ENCODE assay signal across 1 cellular context in the genomic region with DNA sequence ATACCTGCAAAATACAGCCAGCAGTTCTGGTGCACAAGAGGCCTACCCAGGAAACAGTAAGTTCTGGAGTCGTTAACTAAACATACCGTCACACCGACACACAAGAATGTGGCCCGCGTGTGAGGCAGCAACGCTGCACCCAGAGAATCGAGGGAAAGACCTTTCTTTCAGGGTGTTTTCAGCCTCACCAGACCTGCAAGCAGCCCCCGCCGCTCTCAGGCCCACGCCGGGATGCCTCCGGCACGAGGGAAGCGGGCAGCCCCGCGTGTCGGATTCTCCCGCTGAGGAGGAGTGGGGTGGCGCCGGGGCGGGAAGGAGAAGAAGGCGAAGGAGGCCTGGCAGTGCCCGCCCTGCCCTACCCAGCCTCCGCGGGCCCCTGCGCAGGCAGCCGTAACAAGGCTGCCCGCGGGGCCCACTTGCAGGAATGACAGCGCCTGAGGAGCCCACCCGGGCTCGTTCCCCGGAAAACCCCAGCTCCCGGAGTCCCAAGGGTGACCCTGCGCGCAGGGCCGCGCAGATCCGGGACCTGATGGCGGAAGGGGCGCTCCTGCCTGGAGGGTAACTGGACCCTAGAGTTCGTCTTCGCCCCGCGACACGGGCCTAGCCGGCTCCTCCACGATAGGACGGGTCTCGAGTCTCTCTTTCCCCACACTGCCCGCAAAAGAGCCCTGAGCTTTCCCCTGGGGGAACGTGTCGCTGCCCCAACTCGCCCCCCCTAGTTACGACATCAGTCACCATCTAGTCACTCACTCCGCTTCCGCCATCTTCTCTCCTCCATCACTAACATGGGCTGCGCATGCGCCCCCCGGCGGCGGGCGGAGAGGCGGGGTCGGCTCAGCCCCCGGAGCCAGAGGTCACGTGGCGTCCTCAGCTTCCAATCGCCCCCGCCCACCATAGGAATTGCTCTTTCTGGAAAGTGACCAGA.
TF ChIP-seq lines count a peak whose summit lies in the region.

TSS of gene PHC3 (minus strand) at position 782 of the 925 bp plus-strand sequence. CDS start at position 764, 18 bp downstream.

TF ChIP-seq in H1, 55 proteins besides CTCF, POLR2A, EP300 and RAD21 (continues in another document):
- TF ChIP-seq TAF1 (IDR thresholded peaks at IDR 0.05; ENCODE audit: low read depth, low read length), result peak; percentile 84
- TF ChIP-seq ZNF274 (IDR thresholded peaks at IDR 0.05; ENCODE audit: borderline replicate concordance, extremely low read depth, low read length), result no peak
- peak; percentile 18 for TF ChIP-seq CTBP2 (IDR thresholded peaks at IDR 0.05; ENCODE audit: borderline replicate concordance, insufficient read depth, insufficient read length, low read length)
- TF ChIP-seq RFX5 (IDR thresholded peaks at IDR 0.05; ENCODE audit: borderline replicate concordance, low read depth, low read length), result no peak
- TF ChIP-seq BACH1 (IDR thresholded peaks at IDR 0.05; ENCODE audit: low read length), result no peak
- no peak for TF ChIP-seq BCL11A (IDR thresholded peaks at IDR 0.05; ENCODE audit: low read depth in 2 of 2, low read length in 2 of 2)
- no peak for TF ChIP-seq SP2 (IDR thresholded peaks at IDR 0.05; ENCODE audit: low read length)
- TF ChIP-seq RNF2 (IDR thresholded peaks at IDR 0.05; ENCODE audit: borderline replicate concordance, low read depth, low read length, missing control alignments, poor library complexity, severe bottlenecking), result no peak
- TF ChIP-seq SIRT6 (IDR thresholded peaks at IDR 0.05; ENCODE audit: low read length), result no peak
- peak; percentile 82 for TF ChIP-seq KDM4A (IDR thresholded peaks at IDR 0.05; ENCODE audit: low read depth, low read length, severe bottlenecking)
- peak in 1 of 2 experiments; percentile 28; a peak in 1 of 4 replicates for TF ChIP-seq SIN3A (conservative IDR thresholded peaks at IDR 0.05 in 1 of 2, IDR thresholded peaks at IDR 0.05 in 1 of 2; ENCODE audit: low read depth in 1 of 2, low read length in 2 of 2)
- TF ChIP-seq RXRA (IDR thresholded peaks at IDR 0.05; ENCODE audit: insufficient read depth, low read depth, low read length), result no peak
- no peak for TF ChIP-seq TCF12 (IDR thresholded peaks at IDR 0.05; ENCODE audit: low read depth, low read length)
- no peak for TF ChIP-seq SIX5 (IDR thresholded peaks at IDR 0.05; ENCODE audit: low read depth, low read length)
- peak; percentile 91 for TF ChIP-seq POLR2AphosphoS5 (IDR thresholded peaks at IDR 0.05; ENCODE audit: low read depth, low read length)
- TF ChIP-seq SP1 (IDR thresholded peaks at IDR 0.05; ENCODE audit: low read depth, low read length), result no peak
- peak; percentile 52; the same call in 1 of the 2 replicates for TF ChIP-seq E2F6 (IDR thresholded peaks at IDR 0.05)
- TF ChIP-seq KDM5A (IDR thresholded peaks at IDR 0.05; ENCODE audit: low read length), result 0 out of 2 replicates have a peak, but pooled peaks have one; percentile 40
- TF ChIP-seq, protein P1, sequence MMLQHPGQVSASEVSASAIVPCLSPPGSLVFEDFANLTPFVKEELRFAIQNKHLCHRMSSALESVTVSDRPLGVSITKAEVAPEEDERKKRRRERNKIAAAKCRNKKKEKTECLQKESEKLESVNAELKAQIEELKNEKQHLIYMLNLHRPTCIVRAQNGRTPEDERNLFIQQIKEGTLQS (IDR thresholded peaks at IDR 0.05; ENCODE audit: insufficient read depth, low read depth, low read length), result peak; percentile 92
- TF ChIP-seq SP4 (IDR thresholded peaks at IDR 0.05; ENCODE audit: low read length), result no peak
- peak; percentile 93 for TF ChIP-seq YY1 (IDR thresholded peaks at IDR 0.05; ENCODE audit: low read depth, low read length)
- TF ChIP-seq BRCA1 (IDR thresholded peaks at IDR 0.05; ENCODE audit: low read depth, low read length), result no peak
- TF ChIP-seq, protein P2, sequence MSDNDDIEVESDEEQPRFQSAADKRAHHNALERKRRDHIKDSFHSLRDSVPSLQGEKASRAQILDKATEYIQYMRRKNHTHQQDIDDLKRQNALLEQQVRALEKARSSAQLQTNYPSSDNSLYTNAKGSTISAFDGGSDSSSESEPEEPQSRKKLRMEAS (IDR thresholded peaks at IDR 0.05), result peak; percentile 64
- TF ChIP-seq POU5F1 (IDR thresholded peaks at IDR 0.05; ENCODE audit: low read depth, low read length), result no peak
- no peak for TF ChIP-seq FOSL1 (IDR thresholded peaks at IDR 0.05; ENCODE audit: insufficient read depth, low read depth, low read length)
- no peak for TF ChIP-seq NANOG (IDR thresholded peaks at IDR 0.05; ENCODE audit: insufficient read depth, low read depth, low read length, poor library complexity, severe bottlenecking)
- no peak for TF ChIP-seq GTF2F1 (IDR thresholded peaks at IDR 0.05; ENCODE audit: borderline replicate concordance, low read depth, low read length)
- no peak for TF ChIP-seq SRF (IDR thresholded peaks at IDR 0.05; ENCODE audit: low read depth, low read length)
- peak; percentile 74 for TF ChIP-seq ASH2L (IDR thresholded peaks at IDR 0.05; ENCODE audit: low read length)
- TF ChIP-seq EGR1 (IDR thresholded peaks at IDR 0.05; ENCODE audit: borderline replicate concordance, low read depth, low read length), result 0 out of 2 replicates have a peak, but pooled peaks have one; percentile 28
- TF ChIP-seq RBBP5 (IDR thresholded peaks at IDR 0.05; ENCODE audit: borderline replicate concordance, low read depth, low read length), result peak; percentile 95; the same call in 1 of the 2 replicates
- TF ChIP-seq JUND (IDR thresholded peaks at IDR 0.05; ENCODE audit: low read length), result no peak
- TF ChIP-seq CEBPB (IDR thresholded peaks at IDR 0.05; ENCODE audit: low read depth, low read length), result peak; percentile 63
- TF ChIP-seq ATF2 (IDR thresholded peaks at IDR 0.05; ENCODE audit: low read length), result 0 out of 2 replicates have a peak, but pooled peaks have one; percentile 32
- no peak for TF ChIP-seq TEAD4 (IDR thresholded peaks at IDR 0.05; ENCODE audit: low read depth, low read length)
- TF ChIP-seq HDAC2 (IDR thresholded peaks at IDR 0.05; ENCODE audit: borderline replicate concordance in 1 of 2, low read depth in 2 of 2, low read length in 2 of 2), result peak in 1 of 2 experiments; percentile 93; a peak in 2 of 4 replicates
- TF ChIP-seq, protein P3, sequence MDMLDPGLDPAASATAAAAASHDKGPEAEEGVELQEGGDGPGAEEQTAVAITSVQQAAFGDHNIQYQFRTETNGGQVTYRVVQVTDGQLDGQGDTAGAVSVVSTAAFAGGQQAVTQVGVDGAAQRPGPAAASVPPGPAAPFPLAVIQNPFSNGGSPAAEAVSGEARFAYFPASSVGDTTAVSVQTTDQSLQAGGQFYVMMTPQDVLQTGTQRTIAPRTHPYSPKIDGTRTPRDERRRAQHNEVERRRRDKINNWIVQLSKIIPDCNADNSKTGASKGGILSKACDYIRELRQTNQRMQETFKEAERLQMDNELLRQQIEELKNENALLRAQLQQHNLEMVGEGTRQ (IDR thresholded peaks at IDR 0.05; ENCODE audit: low read length), result peak; percentile 94
- no peak for TF ChIP-seq SAP30 (IDR thresholded peaks at IDR 0.05; ENCODE audit: insufficient read depth, insufficient replicate concordance, low read length)
- no peak for TF ChIP-seq CHD1 (IDR thresholded peaks at IDR 0.05; ENCODE audit: low read depth, low read length)
- no peak for TF ChIP-seq CBX8 (IDR thresholded peaks at IDR 0.05; ENCODE audit: borderline replicate concordance, low read depth, low read length)
- TF ChIP-seq SUZ12 (IDR thresholded peaks at IDR 0.05; ENCODE audit: low read length), result no peak
- TF ChIP-seq PHF8 (conservative IDR thresholded peaks at IDR 0.05; ENCODE audit: low read depth, low read length), result peak; percentile 82
- no peak for TF ChIP-seq CBX5 (IDR thresholded peaks at IDR 0.05; ENCODE audit: low read depth, low read length)
- no peak for TF ChIP-seq EZH2 (IDR thresholded peaks at IDR 0.05; ENCODE audit: low read depth, low read length, severe bottlenecking)
- TF ChIP-seq GABPA (IDR thresholded peaks at IDR 0.05; ENCODE audit: borderline replicate concordance, insufficient read depth, low read length), result no peak
- TF ChIP-seq CHD2 (IDR thresholded peaks at IDR 0.05; ENCODE audit: low read length), result no peak
- TF ChIP-seq KDM1A (IDR thresholded peaks at IDR 0.05; ENCODE audit: borderline replicate concordance, low read length), result no peak
- 0 out of 2 replicates have a peak, but pooled peaks have one; percentile 45 for TF ChIP-seq CREB1 (IDR thresholded peaks at IDR 0.05)
- TF ChIP-seq, protein P4, sequence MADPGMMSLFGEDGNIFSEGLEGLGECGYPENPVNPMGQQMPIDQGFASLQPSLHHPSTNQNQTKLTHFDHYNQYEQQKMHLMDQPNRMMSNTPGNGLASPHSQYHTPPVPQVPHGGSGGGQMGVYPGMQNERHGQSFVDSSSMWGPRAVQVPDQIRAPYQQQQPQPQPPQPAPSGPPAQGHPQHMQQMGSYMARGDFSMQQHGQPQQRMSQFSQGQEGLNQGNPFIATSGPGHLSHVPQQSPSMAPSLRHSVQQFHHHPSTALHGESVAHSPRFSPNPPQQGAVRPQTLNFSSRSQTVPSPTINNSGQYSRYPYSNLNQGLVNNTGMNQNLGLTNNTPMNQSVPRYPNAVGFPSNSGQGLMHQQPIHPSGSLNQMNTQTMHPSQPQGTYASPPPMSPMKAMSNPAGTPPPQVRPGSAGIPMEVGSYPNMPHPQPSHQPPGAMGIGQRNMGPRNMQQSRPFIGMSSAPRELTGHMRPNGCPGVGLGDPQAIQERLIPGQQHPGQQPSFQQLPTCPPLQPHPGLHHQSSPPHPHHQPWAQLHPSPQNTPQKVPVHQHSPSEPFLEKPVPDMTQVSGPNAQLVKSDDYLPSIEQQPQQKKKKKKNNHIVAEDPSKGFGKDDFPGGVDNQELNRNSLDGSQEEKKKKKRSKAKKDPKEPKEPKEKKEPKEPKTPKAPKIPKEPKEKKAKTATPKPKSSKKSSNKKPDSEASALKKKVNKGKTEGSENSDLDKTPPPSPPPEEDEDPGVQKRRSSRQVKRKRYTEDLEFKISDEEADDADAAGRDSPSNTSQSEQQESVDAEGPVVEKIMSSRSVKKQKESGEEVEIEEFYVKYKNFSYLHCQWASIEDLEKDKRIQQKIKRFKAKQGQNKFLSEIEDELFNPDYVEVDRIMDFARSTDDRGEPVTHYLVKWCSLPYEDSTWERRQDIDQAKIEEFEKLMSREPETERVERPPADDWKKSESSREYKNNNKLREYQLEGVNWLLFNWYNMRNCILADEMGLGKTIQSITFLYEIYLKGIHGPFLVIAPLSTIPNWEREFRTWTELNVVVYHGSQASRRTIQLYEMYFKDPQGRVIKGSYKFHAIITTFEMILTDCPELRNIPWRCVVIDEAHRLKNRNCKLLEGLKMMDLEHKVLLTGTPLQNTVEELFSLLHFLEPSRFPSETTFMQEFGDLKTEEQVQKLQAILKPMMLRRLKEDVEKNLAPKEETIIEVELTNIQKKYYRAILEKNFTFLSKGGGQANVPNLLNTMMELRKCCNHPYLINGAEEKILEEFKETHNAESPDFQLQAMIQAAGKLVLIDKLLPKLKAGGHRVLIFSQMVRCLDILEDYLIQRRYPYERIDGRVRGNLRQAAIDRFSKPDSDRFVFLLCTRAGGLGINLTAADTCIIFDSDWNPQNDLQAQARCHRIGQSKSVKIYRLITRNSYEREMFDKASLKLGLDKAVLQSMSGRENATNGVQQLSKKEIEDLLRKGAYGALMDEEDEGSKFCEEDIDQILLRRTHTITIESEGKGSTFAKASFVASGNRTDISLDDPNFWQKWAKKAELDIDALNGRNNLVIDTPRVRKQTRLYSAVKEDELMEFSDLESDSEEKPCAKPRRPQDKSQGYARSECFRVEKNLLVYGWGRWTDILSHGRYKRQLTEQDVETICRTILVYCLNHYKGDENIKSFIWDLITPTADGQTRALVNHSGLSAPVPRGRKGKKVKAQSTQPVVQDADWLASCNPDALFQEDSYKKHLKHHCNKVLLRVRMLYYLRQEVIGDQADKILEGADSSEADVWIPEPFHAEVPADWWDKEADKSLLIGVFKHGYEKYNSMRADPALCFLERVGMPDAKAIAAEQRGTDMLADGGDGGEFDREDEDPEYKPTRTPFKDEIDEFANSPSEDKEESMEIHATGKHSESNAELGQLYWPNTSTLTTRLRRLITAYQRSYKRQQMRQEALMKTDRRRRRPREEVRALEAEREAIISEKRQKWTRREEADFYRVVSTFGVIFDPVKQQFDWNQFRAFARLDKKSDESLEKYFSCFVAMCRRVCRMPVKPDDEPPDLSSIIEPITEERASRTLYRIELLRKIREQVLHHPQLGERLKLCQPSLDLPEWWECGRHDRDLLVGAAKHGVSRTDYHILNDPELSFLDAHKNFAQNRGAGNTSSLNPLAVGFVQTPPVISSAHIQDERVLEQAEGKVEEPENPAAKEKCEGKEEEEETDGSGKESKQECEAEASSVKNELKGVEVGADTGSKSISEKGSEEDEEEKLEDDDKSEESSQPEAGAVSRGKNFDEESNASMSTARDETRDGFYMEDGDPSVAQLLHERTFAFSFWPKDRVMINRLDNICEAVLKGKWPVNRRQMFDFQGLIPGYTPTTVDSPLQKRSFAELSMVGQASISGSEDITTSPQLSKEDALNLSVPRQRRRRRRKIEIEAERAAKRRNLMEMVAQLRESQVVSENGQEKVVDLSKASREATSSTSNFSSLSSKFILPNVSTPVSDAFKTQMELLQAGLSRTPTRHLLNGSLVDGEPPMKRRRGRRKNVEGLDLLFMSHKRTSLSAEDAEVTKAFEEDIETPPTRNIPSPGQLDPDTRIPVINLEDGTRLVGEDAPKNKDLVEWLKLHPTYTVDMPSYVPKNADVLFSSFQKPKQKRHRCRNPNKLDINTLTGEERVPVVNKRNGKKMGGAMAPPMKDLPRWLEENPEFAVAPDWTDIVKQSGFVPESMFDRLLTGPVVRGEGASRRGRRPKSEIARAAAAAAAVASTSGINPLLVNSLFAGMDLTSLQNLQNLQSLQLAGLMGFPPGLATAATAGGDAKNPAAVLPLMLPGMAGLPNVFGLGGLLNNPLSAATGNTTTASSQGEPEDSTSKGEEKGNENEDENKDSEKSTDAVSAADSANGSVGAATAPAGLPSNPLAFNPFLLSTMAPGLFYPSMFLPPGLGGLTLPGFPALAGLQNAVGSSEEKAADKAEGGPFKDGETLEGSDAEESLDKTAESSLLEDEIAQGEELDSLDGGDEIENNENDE (IDR thresholded peaks at IDR 0.05; ENCODE audit: insufficient replicate concordance, low read length), result no peak
- TF ChIP-seq MAFK (IDR thresholded peaks at IDR 0.05; ENCODE audit: low read depth, low read length), result no peak
- no peak for TF ChIP-seq HDAC6 (IDR thresholded peaks at IDR 0.05; ENCODE audit: low read depth, low read length)
- no peak for TF ChIP-seq JUN (IDR thresholded peaks at IDR 0.05; ENCODE audit: low read depth, low read length)
- TF ChIP-seq TBP (IDR thresholded peaks at IDR 0.05; ENCODE audit: low read depth, low read length), result peak; percentile 79
- TF ChIP-seq NRF1 (IDR thresholded peaks at IDR 0.05; ENCODE audit: low read depth, low read length), result peak; percentile 94
